In the genomic region with DNA sequence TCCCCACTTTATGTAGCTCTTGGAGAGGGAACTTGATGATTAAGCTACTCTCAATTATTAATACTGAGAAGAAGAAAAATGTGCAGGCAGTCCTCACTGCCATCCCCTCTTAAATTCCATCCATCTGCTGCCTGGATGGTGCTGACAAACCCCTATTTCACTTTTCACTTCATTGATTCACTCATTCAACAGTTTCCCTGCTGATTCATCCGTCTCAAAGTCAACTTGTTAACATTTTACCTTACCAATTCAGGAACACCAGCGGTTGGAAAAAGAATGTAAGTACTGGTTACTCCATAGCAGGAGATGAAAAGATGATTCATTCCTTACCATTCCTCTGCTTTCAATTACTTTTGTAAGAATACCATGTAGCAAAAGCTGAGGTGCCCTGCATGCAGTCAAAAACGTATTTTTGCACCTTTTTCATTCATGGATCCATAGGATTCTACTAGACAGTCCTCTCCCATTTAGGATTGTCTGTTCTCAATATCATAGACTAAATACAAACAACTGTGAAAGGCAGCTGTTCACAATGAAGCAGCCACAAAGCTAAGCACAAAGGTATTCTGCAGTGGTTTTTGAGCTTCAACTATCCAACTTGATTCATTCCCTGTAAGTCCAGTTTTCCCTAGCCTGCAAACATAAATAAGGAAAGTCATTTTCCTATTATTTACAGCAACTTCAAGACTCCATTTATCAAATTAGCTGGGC, we compare ENCODE assay signal across 13 cellular contexts.
A peak's percentile ranks its signal among the peaks of the same experiment; 100 is the strongest.
DNase-seq lines count a peak whose midpoint lies in the region; ATAC-seq and TF ChIP-seq lines count a peak whose summit lies in the region.
"Had no signal": no experiment of that assay in that cellular context is flagged by ENCODE, and none has a peak within 500 bp of the region (broad histone marks: within the 10 kb centered on the region; RNA-seq: fewer than 3 reads in every experiment).

No MANE protein-coding gene starts in this region.

- POLR2A ChIA-PET in PC-3 (lab: Charles Lee; ENCODE audit: unreplicated experiment), result no interaction called here

- H4K20me1 ChIP-seq in PC-3 (ENCODE audit: low read length) (no peaks in the 10 kb centered on the region), osteoblast (ENCODE audit: insufficient read depth, low read length) (no peaks in the 10 kb centered on the region)

- H3F3A ChIP-seq in PC-3 (ENCODE audit: low read length, unreplicated experiment), result no peaks in the 10 kb centered on the region

- H2AFZ ChIP-seq in PC-3 (ENCODE audit: low read length) (no peak overlapping the region), osteoblast (ENCODE audit: low read length) (no peak overlapping the region)

- H3K4me2 ChIP-seq in PC-3 (ENCODE audit: low read length), result peak overlapping the region; percentile 42
- H3K4me2 ChIP-seq in osteoblast (ENCODE audit: insufficient read depth, low read length), result peak overlapping the region; percentile 10

- H3K36me3 ChIP-seq in PC-3 (ENCODE audit: low read depth, low read length) (no peaks in the 10 kb centered on the region), osteoblast (ENCODE audit: insufficient read depth, low read length) (no peaks in the 10 kb centered on the region)

- H3K9me3 ChIP-seq in PC-3 (ENCODE audit: low read length) (no peaks in the 10 kb centered on the region), osteoblast (ENCODE audit: low read depth, low read length) (no peaks in the 10 kb centered on the region)

- CTCF ChIA-PET in PC-3 (lab: Charles Lee), result no interaction called here

- peak; percentile 86 for DNase-seq in Daoy (ENCODE audit: low read depth)
- DNase-seq in PC-3, result peak; percentile 94
- DNase-seq in epithelial cell of esophagus (ENCODE audit: low read depth), result peak; percentile 89
- DNase-seq in osteoblast (ENCODE audit: insufficient read length, low spot score, missing footprints), result peak; percentile 83
- no peak for DNase-seq in stimulated activated CD4-positive, alpha-beta T cell treated with anti-CD3 and anti-CD28 coated beads, Interleukin-2, amount 100 ng/mL, for 48 hours
- no peak for DNase-seq in iPS-NIHi11 (ENCODE audit: low spot score)
- DNase-seq: activated CD4-positive, alpha-beta T cell treated with anti-CD3 and anti-CD28 coated beads for 4 hours; activated gamma-delta T cell treated with Interleukin-2 at 50 U/mL for 16 hours; effector CD4-positive, alpha-beta T cell; NCI-H1105 treated with DMSO at 0.1 percent for 48 hours; NCI-H748 treated with DMSO at 0.1 percent for 48 hours had no signal

- H3K27me3 ChIP-seq in PC-3 (ENCODE audit: low read length), result no peaks in the 10 kb centered on the region
- H3K27me3 ChIP-seq in osteoblast (ENCODE audit: insufficient read depth, low read length), result no peaks in the 10 kb centered on the region

- H3K4me1 ChIP-seq in PC-3 (ENCODE audit: insufficient read depth, low read length) (peaks cover 54% of the 10 kb centered on the region), osteoblast (ENCODE audit: insufficient read depth, low read length) (peaks cover 62% of the 10 kb centered on the region)

- intact Hi-C loops in PC-3 (cut with micrococcal nuclease), result loop anchor here (1.0 to 5.0 kb wide), 3 partner anchors 43 to 76 kb away; no protein-coding TSS in a partner anchor

- no peaks in the 10 kb centered on the region for H3K9me2 ChIP-seq in PC-3 (replicated peaks; ENCODE audit: low read length)

- ATAC-seq in PC-3 (peak; percentile 56), GM19452 (IDR thresholded peaks at IDR 0.05; ENCODE audit: unreplicated experiment) (no peak)

- H3K79me2 ChIP-seq in PC-3 (ENCODE audit: low read length) (no peaks in the 10 kb centered on the region), osteoblast (ENCODE audit: insufficient read depth, low read length) (no peaks in the 10 kb centered on the region)

- TF ChIP-seq CTCF in PC-3 (conservative IDR thresholded peaks at IDR 0.05; ENCODE audit: low read depth, low read length) (no peak), epithelial cell of esophagus (IDR thresholded peaks at IDR 0.05; ENCODE audit: insufficient read depth, low read depth, low read length, missing control alignments) (no peak), osteoblast (IDR thresholded peaks at IDR 0.05; ENCODE audit: extremely low read depth, low read depth, low read length) (no peak)

- H3K27ac ChIP-seq in PC-3 (ENCODE audit: low read length), result peak overlapping the region; percentile 81
- H3K27ac ChIP-seq in osteoblast (ENCODE audit: low read depth, low read length), result peak overlapping the region; percentile 81
- H3K27ac ChIP-seq: HL-60 had no signal

- BruUV-seq in PC-3 (replicated peaks; lab: Mats Ljungman, UMichigan), result no TSS peak

- H3K4me3 ChIP-seq in PC-3 (ENCODE audit: low read length) (no peak overlapping the region), epithelial cell of esophagus (ENCODE audit: low read length) (no peak overlapping the region), osteoblast (ENCODE audit: insufficient read depth, low read length) (no peak overlapping the region)

- H3K9ac ChIP-seq in PC-3 (ENCODE audit: low read length), result peak overlapping the region; percentile 19; the same call in 1 of the 2 replicates

Comparison
In these comparisons a context has a peak if more than half of its experiments do, and no peak if none do; other contexts are left out.
1. DNase-seq: peak in Daoy (single experiment), PC-3 (single experiment), epithelial cell of esophagus (single experiment) and osteoblast (single experiment); none in stimulated activated CD4-positive, alpha-beta T cell treated with anti-CD3 and anti-CD28 coated beads, Interleukin-2, amount 100 ng/mL, for 48 hours (0 of 2) and iPS-NIHi11 (single experiment).